In the genomic region with DNA sequence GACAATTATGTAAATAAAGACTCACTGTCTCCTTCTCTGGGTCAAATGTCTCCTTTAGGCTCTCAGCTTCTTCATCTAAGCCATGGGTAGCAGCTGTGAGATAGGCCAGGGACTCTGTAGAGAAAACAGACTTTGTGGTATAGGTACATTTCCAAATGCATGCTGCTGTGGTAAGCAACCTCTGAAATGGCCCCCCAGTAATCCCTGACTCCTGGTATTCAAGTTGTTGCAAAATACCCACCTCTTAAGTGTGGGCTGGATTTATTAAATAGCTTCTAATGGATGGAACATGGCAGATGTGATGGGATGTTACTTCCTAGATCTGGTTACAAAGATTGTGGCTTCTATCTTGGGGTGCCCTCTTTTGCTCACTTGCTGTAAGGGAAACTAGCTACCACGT, we compare ENCODE assay signal across 17 cellular contexts. TPM values are rescaled to one million over a fixed set of nuclear protein-coding genes. Genes with fewer than 3 reads are reported as not detected.
DNase-seq lines count a peak whose midpoint lies in the region; ATAC-seq and TF ChIP-seq lines count a peak whose summit lies in the region.
"Had no signal": no experiment of that assay in that cellular context is flagged by ENCODE, and none has a peak within 500 bp of the region (broad histone marks: within the 10 kb centered on the region; RNA-seq: fewer than 3 reads in every experiment).

No MANE protein-coding gene starts in this region.

- H3K9me3 ChIP-seq in subcutaneous abdominal adipose tissue (ENCODE audit: control insufficient read depth in 5 of 5, low read length in 5 of 5) (no peaks in the 10 kb centered on the region), lower lobe of right lung (no peaks in the 10 kb centered on the region)
- H3K9me3 ChIP-seq: BLaER1 had no signal

- H3K4me1 Mint-ChIP-seq in activated CD4-positive, alpha-beta T cell treated with anti-CD3 and anti-CD28 coated beads, Interleukin-2, amount 10 ng/mL, durations not matched to agents 24 days and 14 days, result peaks cover 2% of the 10 kb centered on the region
- H3K4me1 Mint-ChIP-seq in activated CD4-positive, alpha-beta T cell treated with anti-CD3 and anti-CD28 coated beads for 36 hours, result peaks cover 2% of the 10 kb centered on the region
- H3K4me1 Mint-ChIP-seq: GM23338 had no signal

- H3K27ac ChIP-seq in subcutaneous abdominal adipose tissue (ENCODE audit: low read depth, low read length) (peak overlapping the region; percentile 25), foreskin keratinocyte (no peak overlapping the region), lower lobe of right lung (no peak overlapping the region)
- H3K27ac ChIP-seq: BLaER1 had no signal

- TF ChIP-seq CTCF in fibroblast of villous mesenchyme (IDR thresholded peaks at IDR 0.05; ENCODE audit: insufficient read depth, low read depth, low read length), result no peak
- TF ChIP-seq CTCF in foreskin keratinocyte (conservative IDR thresholded peaks at IDR 0.05), result no peak
- TF ChIP-seq CTCF in lower lobe of right lung (IDR thresholded peaks at IDR 0.05), result no peak

- H3K4me3 ChIP-seq in fibroblast of villous mesenchyme (ENCODE audit: low read depth, low read length), result no peak overlapping the region
- H3K4me3 ChIP-seq in subcutaneous abdominal adipose tissue (ENCODE audit: low read depth in 1 of 5, low read length in 5 of 5), result no peak overlapping the region
- no peak overlapping the region for H3K4me3 ChIP-seq in lower lobe of right lung
- H3K4me3 ChIP-seq: BLaER1, GM23338 had no signal

- no peak for DNase-seq in activated CD4-positive, alpha-beta T cell treated with anti-CD3 and anti-CD28 coated beads, Interleukin-2, amount 10 ng/mL, durations not matched to agents 24 days and 14 days
- DNase-seq in activated CD4-positive, alpha-beta T cell treated with anti-CD3 and anti-CD28 coated beads for 36 hours, result no peak
- DNase-seq in amniotic epithelial cell (ENCODE audit: low read depth), result peak; percentile 81
- DNase-seq in fibroblast of villous mesenchyme (ENCODE audit: low read depth), result peak; percentile 33
- DNase-seq in foreskin keratinocyte, result no peak
- DNase-seq in lower lobe of right lung, result no peak
- DNase-seq: 8988T; CD4-positive, alpha-beta memory T cell; DMS153; DMS79; GDM1; HCEC 1CT had no signal

- no peaks in the 10 kb centered on the region for H3K27me3 ChIP-seq in subcutaneous abdominal adipose tissue (ENCODE audit: control insufficient read depth in 5 of 5, insufficient read depth in 4 of 5, low read length in 5 of 5)
- no peaks in the 10 kb centered on the region for H3K27me3 ChIP-seq in foreskin keratinocyte
- no peaks in the 10 kb centered on the region for H3K27me3 ChIP-seq in lower lobe of right lung (ENCODE audit: low read depth)
- H3K27me3 ChIP-seq: BLaER1 had no signal

- H3K9me3 Mint-ChIP-seq in activated CD4-positive, alpha-beta T cell treated with anti-CD3 and anti-CD28 coated beads, Interleukin-2, amount 10 ng/mL, durations not matched to agents 24 days and 14 days, result no peaks in the 10 kb centered on the region
- H3K9me3 Mint-ChIP-seq in activated CD4-positive, alpha-beta T cell treated with anti-CD3 and anti-CD28 coated beads for 36 hours (ENCODE audit: low read depth), result no peaks in the 10 kb centered on the region
- H3K9me3 Mint-ChIP-seq: CD14-positive monocyte; CD4-positive, alpha-beta memory T cell; GM23338 had no signal

- no peak overlapping the region for H3K4me3 Mint-ChIP-seq in activated CD4-positive, alpha-beta T cell treated with anti-CD3 and anti-CD28 coated beads, Interleukin-2, amount 10 ng/mL, durations not matched to agents 24 days and 14 days
- H3K4me3 Mint-ChIP-seq in activated CD4-positive, alpha-beta T cell treated with anti-CD3 and anti-CD28 coated beads for 36 hours, result no peak overlapping the region
- H3K4me3 Mint-ChIP-seq: CD14-positive monocyte; CD4-positive, alpha-beta memory T cell; GM23338 had no signal

- peaks cover 78% of the 10 kb centered on the region for H3K36me3 Mint-ChIP-seq in activated CD4-positive, alpha-beta T cell treated with anti-CD3 and anti-CD28 coated beads, Interleukin-2, amount 10 ng/mL, durations not matched to agents 24 days and 14 days (ENCODE audit: low read depth)
- H3K36me3 Mint-ChIP-seq in activated CD4-positive, alpha-beta T cell treated with anti-CD3 and anti-CD28 coated beads for 36 hours (ENCODE audit: low read depth), result peaks cover 67% of the 10 kb centered on the region

- intact Hi-C loops in activated CD4-positive, alpha-beta T cell treated with anti-CD3 and anti-CD28 coated beads, Interleukin-2, amount 10 ng/mL, durations not matched to agents 24 days and 14 days (cut with micrococcal nuclease), result no loop called here
- intact Hi-C loops in activated CD4-positive, alpha-beta T cell treated with anti-CD3 and anti-CD28 coated beads for 36 hours (cut with DNase I, micrococcal nuclease), result no loop called here
- intact Hi-C loops in lower lobe of right lung (cut with DNase I), result no loop called here

- H3K9ac ChIP-seq in subcutaneous abdominal adipose tissue (ENCODE audit: low read length in 5 of 5), result no peak overlapping the region
- H3K9ac ChIP-seq: BLaER1 had no signal

- H3K36me3 ChIP-seq in subcutaneous abdominal adipose tissue (ENCODE audit: control insufficient read depth in 5 of 5, insufficient read depth in 5 of 5, low read length in 5 of 5) (peaks cover 51 to 96% (median 94%) of the 10 kb centered on the region in 5 donors), lower lobe of right lung (peaks cover 100% of the 10 kb centered on the region)

- POLR2A ChIA-PET in activated CD4-positive, alpha-beta T cell treated with anti-CD3 and anti-CD28 coated beads for 36 hours (lab: Charles Lee), result no interaction called here

- no peak for ATAC-seq in activated CD4-positive, alpha-beta T cell treated with anti-CD3 and anti-CD28 coated beads for 36 hours
- ATAC-seq in foreskin keratinocyte, result no peak
- ATAC-seq in lower lobe of right lung, result no peak
- ATAC-seq in HG02973 (IDR thresholded peaks at IDR 0.05; ENCODE audit: unreplicated experiment), result no peak
- ATAC-seq: GM23338 had no signal

- H3K27me3 Mint-ChIP-seq in activated CD4-positive, alpha-beta T cell treated with anti-CD3 and anti-CD28 coated beads, Interleukin-2, amount 10 ng/mL, durations not matched to agents 24 days and 14 days, result no peaks in the 10 kb centered on the region
- H3K27me3 Mint-ChIP-seq in activated CD4-positive, alpha-beta T cell treated with anti-CD3 and anti-CD28 coated beads for 36 hours, result no peaks in the 10 kb centered on the region
- H3K27me3 Mint-ChIP-seq: CD4-positive, alpha-beta memory T cell had no signal

- CTCF ChIA-PET in activated CD4-positive, alpha-beta T cell treated with anti-CD3 and anti-CD28 coated beads for 36 hours (lab: Charles Lee), result interaction anchor here (1.3 kb wide), 2 partner anchors 52 to 102 kb away, joined by 3 to 4 read pairs; no protein-coding TSS in a partner anchor

- H3K4me1 ChIP-seq in subcutaneous abdominal adipose tissue (ENCODE audit: control insufficient read depth in 5 of 5, insufficient read depth in 5 of 5, low read length in 5 of 5) (peaks cover 0 to 19% (median 9%) of the 10 kb centered on the region in 5 donors), foreskin keratinocyte (no peaks in the 10 kb centered on the region), lower lobe of right lung (no peaks in the 10 kb centered on the region)

- peak overlapping the region; percentile 8 for H3K27ac Mint-ChIP-seq in activated CD4-positive, alpha-beta T cell treated with anti-CD3 and anti-CD28 coated beads, Interleukin-2, amount 10 ng/mL, durations not matched to agents 24 days and 14 days
- H3K27ac Mint-ChIP-seq in activated CD4-positive, alpha-beta T cell treated with anti-CD3 and anti-CD28 coated beads for 36 hours, result no peak overlapping the region
- H3K27ac Mint-ChIP-seq: GM23338 had no signal

RNA-seq across cellular contexts. Expression of gene PEX19, which starts 11.1 kb away (rescaled TPM):
- total RNA-seq in activated CD4-positive, alpha-beta T cell treated with anti-CD3 and anti-CD28 coated beads, Interleukin-2, amount 10 ng/mL, durations not matched to agents 24 days and 14 days, result 51.8 and 60.2 TPM in 2 replicates
- total RNA-seq in activated CD4-positive, alpha-beta T cell treated with anti-CD3 and anti-CD28 coated beads for 36 hours, result 10 to 100 TPM; 49.2 to 55.8 TPM
- total RNA-seq in fibroblast of villous mesenchyme (39.6 and 51.0 TPM in 2 replicates), foreskin keratinocyte (27.7 and 29.2 TPM in 2 replicates), lower lobe of right lung (63.1 TPM)
- 17.1 and 23.5 TPM in 2 replicates for polyA plus RNA-seq in foreskin keratinocyte

RNA-seq across cellular contexts. Expression of gene DCAF8, which starts 33.7 kb away (rescaled TPM):
- 117 and 121 TPM in 2 replicates for total RNA-seq in activated CD4-positive, alpha-beta T cell treated with anti-CD3 and anti-CD28 coated beads, Interleukin-2, amount 10 ng/mL, durations not matched to agents 24 days and 14 days
- total RNA-seq in activated CD4-positive, alpha-beta T cell treated with anti-CD3 and anti-CD28 coated beads for 36 hours, result 100 to 1,000 TPM; 116 to 135 TPM
- total RNA-seq in fibroblast of villous mesenchyme (68.6 and 75.1 TPM in 2 replicates), foreskin keratinocyte (53.6 and 53.7 TPM in 2 replicates), lower lobe of right lung (114 TPM)
- 23.9 and 26.5 TPM in 2 replicates for polyA plus RNA-seq in foreskin keratinocyte

RNA-seq across cellular contexts. Expression of gene COPA, which starts 47.0 kb away (rescaled TPM):
- total RNA-seq in activated CD4-positive, alpha-beta T cell treated with anti-CD3 and anti-CD28 coated beads, Interleukin-2, amount 10 ng/mL, durations not matched to agents 24 days and 14 days, result 116 and 125 TPM in 2 replicates
- total RNA-seq in activated CD4-positive, alpha-beta T cell treated with anti-CD3 and anti-CD28 coated beads for 36 hours, result 100 to 1,000 TPM; 125 to 148 TPM
- 295 and 322 TPM in 2 replicates for total RNA-seq in fibroblast of villous mesenchyme
- 116 and 147 TPM in 2 replicates for total RNA-seq in foreskin keratinocyte
- polyA plus RNA-seq in foreskin keratinocyte, result 57.8 and 58.4 TPM in 2 replicates
- total RNA-seq in lower lobe of right lung, result 136 TPM

RNA-seq across cellular contexts. Expression of gene NCSTN, which starts 47.1 kb away (rescaled TPM):
- 73.6 and 81.1 TPM in 2 replicates for total RNA-seq in activated CD4-positive, alpha-beta T cell treated with anti-CD3 and anti-CD28 coated beads, Interleukin-2, amount 10 ng/mL, durations not matched to agents 24 days and 14 days
- total RNA-seq in activated CD4-positive, alpha-beta T cell treated with anti-CD3 and anti-CD28 coated beads for 36 hours, result 10 to 100 TPM; 47.0 to 51.5 TPM
- 109 and 165 TPM in 2 replicates for total RNA-seq in fibroblast of villous mesenchyme
- 55.2 and 60.9 TPM in 2 replicates for total RNA-seq in foreskin keratinocyte
- polyA plus RNA-seq in foreskin keratinocyte, result 61.4 and 61.7 TPM in 2 replicates
- 108 TPM for total RNA-seq in lower lobe of right lung

Comparison
In these comparisons a context has a peak if more than half of its experiments do, and no peak if none do; other contexts are left out.
1. DNase-seq: peak in amniotic epithelial cell (single experiment) and fibroblast of villous mesenchyme (single experiment); none in activated CD4-positive, alpha-beta T cell treated with anti-CD3 and anti-CD28 coated beads, Interleukin-2, amount 10 ng/mL, durations not matched to agents 24 days and 14 days (single experiment), activated CD4-positive, alpha-beta T cell treated with anti-CD3 and anti-CD28 coated beads for 36 hours (single experiment), foreskin keratinocyte (0 of 2) and lower lobe of right lung (single experiment).